Comparison of ENCODE assay signal across 9 cellular contexts in the genomic region with DNA sequence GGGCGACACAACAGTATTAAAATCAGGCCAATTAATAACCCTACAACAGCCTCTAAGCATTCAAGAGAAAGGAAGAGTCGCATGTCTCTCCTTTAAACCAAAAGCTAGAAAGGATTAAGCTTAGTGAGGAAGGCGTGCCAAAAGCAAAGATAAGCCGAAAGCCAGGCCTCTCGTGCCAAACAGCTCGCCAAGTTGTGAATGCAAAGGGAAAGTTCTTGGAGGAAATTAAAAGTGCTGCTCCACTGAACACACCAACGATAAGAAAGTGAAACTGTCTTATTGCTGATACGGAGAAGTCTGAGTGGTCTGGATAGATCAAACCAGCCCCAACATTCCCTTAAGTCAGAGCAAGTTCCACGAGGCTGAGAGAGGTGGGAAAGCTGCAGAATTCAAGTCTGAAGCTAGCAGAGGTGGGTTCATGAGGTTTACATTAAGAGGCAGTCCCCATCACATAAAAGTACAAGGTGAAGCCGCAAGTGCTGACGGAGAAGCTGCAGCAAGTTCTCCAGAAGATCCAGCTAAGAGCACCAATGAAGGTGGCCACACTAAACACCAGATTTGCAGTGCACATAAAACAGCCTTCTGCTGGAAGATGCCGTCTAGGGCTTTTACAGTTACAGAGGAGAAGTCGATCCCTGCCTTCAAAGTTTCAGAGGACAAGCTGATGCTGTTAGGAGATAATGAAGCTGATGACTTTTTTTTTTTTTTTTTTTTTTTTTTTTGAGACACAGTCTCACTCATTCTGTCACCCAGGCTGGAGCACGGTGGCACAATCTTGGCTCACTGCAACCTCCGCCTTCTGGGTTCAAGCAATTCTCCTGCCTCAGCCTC.
DNase-seq lines count a peak whose midpoint lies in the region; ATAC-seq and TF ChIP-seq lines count a peak whose summit lies in the region.
"Had no signal": no experiment of that assay in that cellular context is flagged by ENCODE, and none has a peak within 500 bp of the region (broad histone marks: within the 10 kb centered on the region; RNA-seq: fewer than 3 reads in every experiment).

No MANE protein-coding gene starts in this region.

- TF ChIP-seq POLR2A in heart left ventricle (IDR thresholded peaks at IDR 0.05) = no peak

- peaks cover 60 to 69% of the 10 kb centered on the region in 2 donors for H3K36me3 Mint-ChIP-seq in stimulated activated naive B cell treated with anti-CD40 and anti-IgM and Interleukin-4, amounts not matched to agents 10 μg/mL and 1 μg/mL and 100 μg/mL, for 72 hours

- WGBS in heart left ventricle, 4 donors = 30 to 38% (median 31%) methylated on average over 15 of the region's 15 CpGs

- peak in 3 of 5 donors; percentile 44 to 56 (median 47) for DNase-seq in heart left ventricle
- DNase-seq in stimulated activated naive B cell treated with anti-CD40 and anti-IgM and Interleukin-4, amounts not matched to agents 10 μg/mL and 1 μg/mL and 100 μg/mL, for 72 hours = peak; percentile 51
- DNase-seq in NCI-H187 (lab: John Stamatoyannopoulos, UW) = no peak
- DNase-seq in G401 (ENCODE audit: low spot score) = no peak
- DNase-seq in NCI-H446 (lab: John Stamatoyannopoulos, UW) = no peak

- peaks cover 0 to 21% (median 11%) of the 10 kb centered on the region in 12 donors for H3K4me1 ChIP-seq in heart left ventricle

- in situ Hi-C loops in G401 (cut with HindIII; ENCODE audit: low sequenced_read_pairs) = no loop called here

- peaks cover 63 to 74% of the 10 kb centered on the region in 2 donors for H3K4me1 Mint-ChIP-seq in stimulated activated naive B cell treated with anti-CD40 and anti-IgM and Interleukin-4, amounts not matched to agents 10 μg/mL and 1 μg/mL and 100 μg/mL, for 72 hours

- peak overlapping the region; percentile 78 to 84 for H3K4me3 Mint-ChIP-seq in stimulated activated naive B cell treated with anti-CD40 and anti-IgM and Interleukin-4, amounts not matched to agents 10 μg/mL and 1 μg/mL and 100 μg/mL, for 72 hours

- H3K4me3 ChIP-seq in heart left ventricle = peak overlapping the region in 10 of 12 donors; percentile 7 to 55 (median 34)

- no peaks in the 10 kb centered on the region for H3K27me3 ChIP-seq in heart left ventricle

- H3K27ac ChIP-seq in VCaP = peak overlapping the region; percentile 74
- peak overlapping the region in 8 of 12 donors; percentile 5 to 65 (median 16) for H3K27ac ChIP-seq in heart left ventricle
- H3K27ac ChIP-seq: epithelial cell of prostate had no signal

- TF ChIP-seq CTCF in VCaP (conservative IDR thresholded peaks at IDR 0.05) = no peak
- TF ChIP-seq CTCF in heart left ventricle (IDR thresholded peaks at IDR 0.05) = no peak

- no peaks in the 10 kb centered on the region for H3K36me3 ChIP-seq in heart left ventricle

- H3K9me3 ChIP-seq in heart left ventricle = no peaks in the 10 kb centered on the region

- H3K9me3 Mint-ChIP-seq in stimulated activated naive B cell treated with anti-CD40 and anti-IgM and Interleukin-4, amounts not matched to agents 10 μg/mL and 1 μg/mL and 100 μg/mL, for 72 hours = no peaks in the 10 kb centered on the region

- peak overlapping the region; percentile 94 for H3K27ac Mint-ChIP-seq in stimulated activated naive B cell treated with anti-CD40 and anti-IgM and Interleukin-4, amounts not matched to agents 10 μg/mL and 1 μg/mL and 100 μg/mL, for 72 hours

- H3K27me3 Mint-ChIP-seq in stimulated activated naive B cell treated with anti-CD40 and anti-IgM and Interleukin-4, amounts not matched to agents 10 μg/mL and 1 μg/mL and 100 μg/mL, for 72 hours = no peaks in the 10 kb centered on the region

- ATAC-seq in GM21390 (IDR thresholded peaks at IDR 0.05; ENCODE audit: unreplicated experiment) (peak; percentile 47), heart left ventricle (peak in 3 of 4 donors; percentile 31 to 71 (median 63)), GM21576 (IDR thresholded peaks at IDR 0.05; ENCODE audit: unreplicated experiment) (no peak)
- peak; percentile 61 to 62 for ATAC-seq in stimulated activated naive B cell treated with anti-CD40 and anti-IgM and Interleukin-4, amounts not matched to agents 10 μg/mL and 1 μg/mL and 100 μg/mL, for 72 hours (replicated peaks)

- intact Hi-C loops in heart left ventricle (cut with DNase I) = no loop called here

Comparison
In these comparisons a context has a peak if more than half of its experiments do, and no peak if none do; other contexts are left out.
1. DNase-seq: peak in heart left ventricle (3 of 5) and stimulated activated naive B cell treated with anti-CD40 and anti-IgM and Interleukin-4, amounts not matched to agents 10 μg/mL and 1 μg/mL and 100 μg/mL, for 72 hours (single experiment); none in NCI-H187 (0 of 2), G401 (single experiment) and NCI-H446 (0 of 2).